In genomic region chr5:83644301-83644700, GRCh38 we compare ENCODE assay signal across 25 cellular contexts.
"Had no signal": no experiment of that assay in that cellular context is flagged by ENCODE, and none has a peak within 500 bp of the region (broad histone marks: within the 10 kb centered on the region; RNA-seq: fewer than 3 reads in every experiment).

No MANE protein-coding gene starts in this region.

- ATAC-seq: activated T-cell treated with anti-CD3 and anti-CD28 coated beads, Interleukin-2, amount 50 U/mL, for 72 hours; gastroesophageal sphincter; heart right ventricle; WTC11 had no signal

- DNase-seq: activated CD4-positive, alpha-beta memory T cell treated with anti-CD3 and anti-CD28 coated beads, Interleukin-2, amount 10 ng/mL, durations not matched to agents 7 days and 5 days; activated CD4-positive, alpha-beta T cell treated with anti-CD3 and anti-CD28 coated beads for 1 hour; activated CD4-positive, alpha-beta T cell treated with anti-CD3 and anti-CD28 coated beads for 4 hours; activated CD4-positive, alpha-beta T cell treated with anti-CD3 and anti-CD28 coated beads, Interleukin-2, amount 10 ng/mL, durations not matched to agents 7 days and 5 days; activated CD4-positive, alpha-beta T cell treated with anti-CD3 and anti-CD28 coated beads, Interleukin-2, amount 50 U/mL, for 4 hours; activated CD8-positive, alpha-beta memory T cell treated with anti-CD3 and anti-CD28 coated beads, Interleukin-2, amount 50 U/mL, for 48 hours; activated gamma-delta T cell; activated naive CD4-positive, alpha-beta T cell; activated naive CD4-positive, alpha-beta T cell treated with anti-CD3 and anti-CD28 coated beads, Interleukin-2, amount 50 U/mL, for 16 hours; activated T-cell treated with anti-CD3 and anti-CD28 coated beads for 4 hours; activated T-cell treated with anti-CD3 and anti-CD28 coated beads, Interleukin-2, amount 50 U/mL, for 24 hours; activated T-cell treated with anti-CD3 and anti-CD28 coated beads, Interleukin-2, amount 50 U/mL, for 72 hours; amniotic stem cell; anterior cingulate cortex; brain microvascular endothelial cell; dorsolateral prefrontal cortex; effector memory CD4-positive, alpha-beta T cell; endodermal cell; foreskin melanocyte; heart right ventricle; T-helper 2 cell had no signal

- H3K4me3 ChIP-seq: coronary artery, dorsolateral prefrontal cortex, esophagus muscularis mucosa, gastroesophageal sphincter, heart right ventricle had no signal
